8 cellular contexts compared by ENCODE assay signal in genomic region chr9:122940603-122941559, GRCh38. TPM values are rescaled to one million over a fixed set of nuclear protein-coding genes. Genes with fewer than 3 reads are reported as not detected.
DNase-seq lines count a peak whose midpoint lies in the region; ATAC-seq and TF ChIP-seq lines count a peak whose summit lies in the region.

Gene RABGAP1, plus strand, starts transcription at chr9:122941020. Its CDS starts 16,040 bp downstream, at chr9:122957060.

- no peaks in the 10 kb centered on the region for H3K27me3 ChIP-seq in liver (ENCODE audit: control insufficient read depth in 4 of 4, insufficient read depth in 4 of 4, low read length in 3 of 4)

- no peak for TF ChIP-seq RAD21 in liver (IDR thresholded peaks at IDR 0.05)

- peaks cover 2 to 15% (median 7%) of the 10 kb centered on the region in 4 donors for H3K36me3 ChIP-seq in liver (ENCODE audit: control insufficient read depth in 4 of 4, insufficient read depth in 3 of 4, low read depth in 1 of 4, low read length in 3 of 4)

- H3K4me1 ChIP-seq in liver (ENCODE audit: control insufficient read depth in 4 of 4, insufficient read depth in 4 of 4, low read length in 3 of 4), result peaks cover 0 to 23% (median 11%) of the 10 kb centered on the region in 4 donors

- DNase-seq in NCI-H774 (lab: John Stamatoyannopoulos, UW) (peak; percentile 99), dermis microvascular lymphatic vessel endothelial cell (ENCODE audit: low read depth in 2 of 2) (peak; percentile 96 to 99)
- peak; percentile 99 for DNase-seq in activated CD4-positive, alpha-beta T cell treated with anti-CD3 and anti-CD28 coated beads, Interleukin-2, amount 50 U/mL, for 48 hours
- peak; percentile 99 for DNase-seq in stimulated activated CD4-positive, alpha-beta T cell treated with anti-CD3 and anti-CD28 coated beads, Interleukin-4, amount 100 ng/mL, for 24 hours

- TF ChIP-seq CTCF in C4-2B (conservative IDR thresholded peaks at IDR 0.05) (no peak), liver (IDR thresholded peaks at IDR 0.05; ENCODE audit: low read depth, low read length, missing input control) (no peak)

- under 1% methylated on average over 56 of the region's 56 CpGs for WGBS in liver

- H3K27ac ChIP-seq in C4-2B (peak within 1 kb of the TSS; percentile 83), liver (ENCODE audit: low read depth in 1 of 2, low read length in 2 of 2) (peak within 1 kb of the TSS; percentile 74 to 84)

- ATAC-seq in GM19395 (IDR thresholded peaks at IDR 0.05; ENCODE audit: unreplicated experiment), result peak; percentile 97
- peak; percentile 97 for ATAC-seq in HG03565 (IDR thresholded peaks at IDR 0.05; ENCODE audit: unreplicated experiment)

- no peaks in the 10 kb centered on the region for H3K9me3 ChIP-seq in liver (ENCODE audit: control insufficient read depth in 4 of 4, low read length in 3 of 4)

- H3K9ac ChIP-seq in liver (ENCODE audit: low read depth in 1 of 2, low read length in 2 of 2), result peak within 1 kb of the TSS; percentile 90 to 92

- H3K4me3 ChIP-seq in liver (ENCODE audit: low read depth in 1 of 3, low read length in 3 of 3), result peak within 1 kb of the TSS; percentile 90 to 98 (median 93)

TF ChIP-seq in liver, 16 proteins besides CTCF, POLR2A, EP300 and RAD21:
- peak; percentile 84 for TF ChIP-seq REST (IDR thresholded peaks at IDR 0.05)
- TF ChIP-seq YY1 (IDR thresholded peaks at IDR 0.05), result peak; percentile 48
- TF ChIP-seq EGR1 (IDR thresholded peaks at IDR 0.05; ENCODE audit: low read depth in 2 of 2), result peak in 1 of 2 donors; percentile 25
- no peak for TF ChIP-seq HNF4G (IDR thresholded peaks at IDR 0.05)
- TF ChIP-seq SP1 (IDR thresholded peaks at IDR 0.05), result peak; percentile 64
- TF ChIP-seq RXRA (IDR thresholded peaks at IDR 0.05), result no peak
- TF ChIP-seq GABPA (IDR thresholded peaks at IDR 0.05 in 1 of 2, conservative IDR thresholded peaks at IDR 0.05 in 1 of 2), result peak in 1 of 2 donors; percentile 86
- no peak for TF ChIP-seq ZBTB33 (IDR thresholded peaks at IDR 0.05)
- TF ChIP-seq MAX (IDR thresholded peaks at IDR 0.05), result peak; percentile 19
- TF ChIP-seq FOXA2 (IDR thresholded peaks at IDR 0.05), result peak; percentile 24
- TF ChIP-seq JUND (IDR thresholded peaks at IDR 0.05), result no peak
- TF ChIP-seq HNF4A (conservative IDR thresholded peaks at IDR 0.05), result peak in 1 of 2 donors; percentile 11
- no peak for TF ChIP-seq ATF3 (IDR thresholded peaks at IDR 0.05)

RNA-seq across cellular contexts. Expression of gene RABGAP1, which starts in this region (rescaled TPM):
- total RNA-seq in dermis microvascular lymphatic vessel endothelial cell (34.4 and 46.7 TPM in 2 replicates), liver (10 to 100 TPM; 16.3 to 25.7 TPM)
- 1 to 10 TPM; 3.8 to 4.6 TPM for polyA plus RNA-seq in liver

Comparison
In these comparisons a context has a peak if more than half of its experiments do, and no peak if none do; other contexts are left out.
1. Peak in every context shown above with its lines: DNase-seq, ATAC-seq, H3K4me3 ChIP-seq and H3K27ac ChIP-seq.